27 cellular contexts compared by ENCODE assay signal in the genomic region with DNA sequence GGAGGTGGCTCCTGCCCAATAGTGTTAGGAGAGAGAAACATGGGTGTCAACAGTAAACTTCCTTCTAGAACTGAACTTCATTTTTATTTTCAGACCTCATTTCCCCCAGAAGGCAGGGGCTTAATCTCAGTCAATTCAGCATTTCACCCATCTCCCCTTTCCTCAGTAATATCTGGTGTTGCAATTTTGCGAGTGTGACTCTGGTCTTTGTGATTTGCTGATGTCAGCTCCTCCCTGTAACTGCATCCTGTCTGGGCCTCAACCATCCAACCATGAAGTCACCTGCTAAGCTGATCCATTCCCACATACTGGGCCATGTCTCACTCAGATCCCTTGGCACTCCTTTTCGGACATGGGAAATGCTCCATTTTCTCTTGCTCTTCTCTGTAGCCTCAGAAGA. TPM values are rescaled to one million over a fixed set of nuclear protein-coding genes. Genes with fewer than 3 reads are reported as not detected.
DNase-seq lines count a peak whose midpoint lies in the region; ATAC-seq, FAIRE-seq and TF ChIP-seq lines count a peak whose summit lies in the region.
"Had no signal": no experiment of that assay in that cellular context is flagged by ENCODE, and none has a peak within 500 bp of the region (broad histone marks: within the 10 kb centered on the region; RNA-seq: fewer than 3 reads in every experiment).

No MANE protein-coding gene starts in this region.

- H3K4me1 Mint-ChIP-seq in CD4-positive, CD25-positive, alpha-beta regulatory T cell = peaks cover 31 to 72% (median 48%) of the 10 kb centered on the region in 4 donors
- peaks cover 41% of the 10 kb centered on the region for H3K4me1 Mint-ChIP-seq in T-helper 1 cell treated with Interleukin-12 subunit alpha and Interleukin-12 subunit beta and Interleukin-4 antibody, amounts not matched to agents 30 μg/mL and 1 μg/mL, for 36 hours (ENCODE audit: low read depth)

- FAIRE-seq in GM12891 (lab: Jason Lieb, UNC) = no peak

- H3K27ac Mint-ChIP-seq in CD4-positive, CD25-positive, alpha-beta regulatory T cell = peak overlapping the region; percentile 50 to 82 (median 80)
- peak overlapping the region; percentile 21 for H3K27ac Mint-ChIP-seq in T-helper 1 cell treated with Interleukin-12 subunit alpha and Interleukin-12 subunit beta and Interleukin-4 antibody, amounts not matched to agents 30 μg/mL and 1 μg/mL, for 36 hours
- H3K27ac Mint-ChIP-seq: mesothelial cell of epicardium, progenitor cell of endocrine pancreas had no signal

- H3K27ac ChIP-seq in CD4-positive, CD25-positive, alpha-beta regulatory T cell (ENCODE audit: insufficient read depth, low read length, poor library complexity, severe bottlenecking) = peak overlapping the region; percentile 60
- H3K27ac ChIP-seq in vagina = no peak overlapping the region
- H3K27ac ChIP-seq: cardiac muscle cell, esophagus muscularis mucosa, gastroesophageal sphincter, HL-60, upper lobe of left lung had no signal

- no peaks in the 10 kb centered on the region for H3K27me3 ChIP-seq in CD4-positive, CD25-positive, alpha-beta regulatory T cell (ENCODE audit: control insufficient read depth, insufficient read depth, low read length)
- H3K27me3 ChIP-seq in vagina = no peaks in the 10 kb centered on the region
- H3K27me3 ChIP-seq: cardiac muscle cell, esophagus muscularis mucosa, gastroesophageal sphincter, upper lobe of left lung had no signal

- TF ChIP-seq POLR2A in GM12891 (IDR thresholded peaks at IDR 0.05; ENCODE audit: low read depth, low read length) (no peak), vagina (IDR thresholded peaks at IDR 0.05) (no peak)

- H3K36me3 Mint-ChIP-seq in CD4-positive, CD25-positive, alpha-beta regulatory T cell = no peaks in the 10 kb centered on the region
- H3K36me3 Mint-ChIP-seq in T-helper 1 cell treated with Interleukin-12 subunit alpha and Interleukin-12 subunit beta and Interleukin-4 antibody, amounts not matched to agents 30 μg/mL and 1 μg/mL, for 36 hours (ENCODE audit: low read depth) = peaks cover 10% of the 10 kb centered on the region
- H3K36me3 Mint-ChIP-seq: mesothelial cell of epicardium had no signal

- H3K4me3 ChIP-seq in CD4-positive, CD25-positive, alpha-beta regulatory T cell (ENCODE audit: low read depth, low read length) = peak overlapping the region; percentile 73
- H3K4me3 ChIP-seq in vagina = no peak overlapping the region
- H3K4me3 ChIP-seq: cardiac muscle cell, esophagus muscularis mucosa, gastroesophageal sphincter, skin epidermis, upper lobe of left lung had no signal

- peak overlapping the region; percentile 64 to 80 (median 67) for H3K4me3 Mint-ChIP-seq in CD4-positive, CD25-positive, alpha-beta regulatory T cell
- H3K4me3 Mint-ChIP-seq in T-helper 1 cell treated with Interleukin-12 subunit alpha and Interleukin-12 subunit beta and Interleukin-4 antibody, amounts not matched to agents 30 μg/mL and 1 μg/mL, for 36 hours = no peak overlapping the region
- H3K4me3 Mint-ChIP-seq: mesothelial cell of epicardium had no signal

- H3K9me3 ChIP-seq in CD4-positive, CD25-positive, alpha-beta regulatory T cell (ENCODE audit: control insufficient read depth in 2 of 2, low read length in 2 of 2) = no peaks in the 10 kb centered on the region
- H3K9me3 ChIP-seq in vagina = no peaks in the 10 kb centered on the region
- H3K9me3 ChIP-seq: esophagus muscularis mucosa, gastroesophageal sphincter, upper lobe of left lung had no signal

- peak in 1 of 2 donors; percentile 16 for ATAC-seq in CD4-positive, CD25-positive, alpha-beta regulatory T cell (ENCODE audit: low read depth in 2 of 2)
- no peak for ATAC-seq in GM21737 (IDR thresholded peaks at IDR 0.05; ENCODE audit: unreplicated experiment)
- ATAC-seq in GM18498 (IDR thresholded peaks at IDR 0.05; ENCODE audit: unreplicated experiment) = no peak
- ATAC-seq: gastroesophageal sphincter, left cardiac atrium had no signal

- intact Hi-C loops in vagina (cut with DNase I) = no loop called here

- H3K27me3 Mint-ChIP-seq in CD4-positive, CD25-positive, alpha-beta regulatory T cell = no peaks in the 10 kb centered on the region
- H3K27me3 Mint-ChIP-seq in T-helper 1 cell treated with Interleukin-12 subunit alpha and Interleukin-12 subunit beta and Interleukin-4 antibody, amounts not matched to agents 30 μg/mL and 1 μg/mL, for 36 hours (ENCODE audit: low read depth) = no peaks in the 10 kb centered on the region

- H3K36me3 ChIP-seq in CD4-positive, CD25-positive, alpha-beta regulatory T cell (ENCODE audit: control insufficient read depth, insufficient read depth, low read length) = no peaks in the 10 kb centered on the region
- no peaks in the 10 kb centered on the region for H3K36me3 ChIP-seq in vagina
- H3K36me3 ChIP-seq: cardiac muscle cell, esophagus muscularis mucosa, gastroesophageal sphincter, upper lobe of left lung had no signal

- no peaks in the 10 kb centered on the region for H3K9me3 Mint-ChIP-seq in CD4-positive, CD25-positive, alpha-beta regulatory T cell
- no peaks in the 10 kb centered on the region for H3K9me3 Mint-ChIP-seq in T-helper 1 cell treated with Interleukin-12 subunit alpha and Interleukin-12 subunit beta and Interleukin-4 antibody, amounts not matched to agents 30 μg/mL and 1 μg/mL, for 36 hours
- H3K9me3 Mint-ChIP-seq: mesothelial cell of epicardium had no signal

- peak in 1 of 3 donors; percentile 61 for DNase-seq in CD4-positive, CD25-positive, alpha-beta regulatory T cell
- DNase-seq in GM12891 (ENCODE audit: insufficient read length, low spot score) (no peak), kidney glomerular epithelial cell (lab: John Stamatoyannopoulos, UW) (peak; percentile 1), vagina (ENCODE audit: extremely low spot score in 2 of 2) (no peak)
- DNase-seq in activated T-cell treated with anti-CD3 and anti-CD28 coated beads, Interleukin-2, amount 50 U/mL, for 1 hour = no peak
- DNase-seq: activated CD4-positive, CD25-positive, alpha-beta regulatory T cell treated with anti-CD3 and anti-CD28 coated beads, Interleukin-2, amount 50 U/mL, for 72 hours; activated CD8-positive, alpha-beta memory T cell treated with anti-CD3 and anti-CD28 coated beads, Interleukin-2, amount 50 U/mL, for 48 hours; activated naive CD4-positive, alpha-beta T cell; amygdala; GDM1; KBM-7; left cardiac atrium; MV-4-11; NCI-H187 treated with DMSO at 0.1 percent for 48 hours; T1000; upper lobe of left lung had no signal

- no peak for TF ChIP-seq CTCF in vagina (IDR thresholded peaks at IDR 0.05)

- H3K4me1 ChIP-seq in CD4-positive, CD25-positive, alpha-beta regulatory T cell (ENCODE audit: control insufficient read depth, insufficient read depth, low read length, poor library complexity, severe bottlenecking) = peaks cover 51% of the 10 kb centered on the region
- H3K4me1 ChIP-seq in vagina = no peaks in the 10 kb centered on the region
- H3K4me1 ChIP-seq: esophagus muscularis mucosa, gastroesophageal sphincter had no signal

TF ChIP-seq in GM12891, 5 proteins besides CTCF, POLR2A, EP300 and RAD21:
- TF ChIP-seq TAF1 (IDR thresholded peaks at IDR 0.05; ENCODE audit: low read depth, low read length) (no peak), PAX5 (IDR thresholded peaks at IDR 0.05; ENCODE audit: insufficient read depth, low read length, severe bottlenecking) (peak; percentile 20)
TF ChIP-seq in GM12891: peak in this region for 1.

RNA-seq across cellular contexts. Expression of a gene that starts 24.4 kb away (rescaled TPM):
- total RNA-seq in CD4-positive, CD25-positive, alpha-beta regulatory T cell = 366 TPM
- 100 to 1,000 TPM in 1 of 4 donors, 10 to 100 TPM in 3; 80.8 to 109 (median 93.6) TPM for polyA plus RNA-seq in CD4-positive, CD25-positive, alpha-beta regulatory T cell
- 0.83 TPM for polyA plus RNA-seq in GM12891 (2012; ENCODE audit: low read depth, missing spikeins)
- 0.49 TPM for total RNA-seq in vagina
- total RNA-seq: cardiac muscle cell, gastroesophageal sphincter, mesothelial cell of epicardium, progenitor cell of endocrine pancreas had no signal
- polyA plus RNA-seq: cardiac muscle cell, neural cell had no signal

Comparison
In these comparisons a context has a peak if more than half of its experiments do, and no peak if none do; other contexts are left out.
1. RNA of a gene that starts 24.4 kb away (total RNA-seq): 366 TPM in CD4-positive, CD25-positive, alpha-beta regulatory T cell (single experiment); 0.49 TPM in vagina (single experiment); every median in the first group is over 100 times any median in the second.